ENCODE assay signal across 8 cellular contexts in the genomic region with DNA sequence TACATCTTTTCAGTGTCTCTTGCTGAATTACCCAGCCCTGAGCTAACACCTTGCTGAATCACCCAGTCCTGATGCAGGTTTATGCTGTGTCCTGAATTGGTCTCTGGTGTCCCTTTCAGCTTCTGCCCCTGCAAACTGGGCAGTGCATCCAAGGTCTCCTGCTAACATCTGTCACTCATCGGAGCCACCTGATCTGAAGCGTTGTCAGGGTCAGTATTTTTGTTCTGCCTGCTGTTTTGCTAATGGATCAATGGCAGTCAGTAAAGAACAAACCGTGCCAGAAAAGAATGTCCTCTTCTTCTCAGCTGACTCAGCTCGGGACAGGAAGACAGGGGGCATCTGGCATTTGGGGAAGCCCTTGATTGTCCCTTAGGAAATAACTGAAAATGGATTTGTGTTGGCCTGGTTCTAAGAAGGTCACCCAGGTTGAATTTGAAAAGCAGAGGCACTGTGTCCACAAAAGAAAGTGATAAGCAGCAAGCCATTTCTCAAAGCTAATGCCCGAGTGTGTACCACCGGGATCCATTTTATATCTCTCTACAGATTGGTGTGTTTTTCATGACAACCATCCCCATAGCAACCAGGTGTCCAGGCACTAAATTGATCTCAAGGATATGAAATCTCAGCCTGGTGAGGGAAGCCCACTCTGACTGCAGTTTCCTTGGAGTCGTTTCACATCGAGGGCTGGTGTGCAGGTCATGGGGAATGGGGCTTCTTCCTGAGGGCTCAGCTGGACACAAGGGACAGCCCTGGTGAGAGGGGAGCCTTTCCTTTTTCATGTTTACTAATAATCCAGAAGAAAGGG.
A peak's percentile ranks its signal among the peaks of the same experiment; 100 is the strongest.
DNase-seq lines count a peak whose midpoint lies in the region; TF ChIP-seq lines count a peak whose summit lies in the region.

No MANE protein-coding gene starts in this region.

- H3K4me1 ChIP-seq in adipocyte (ENCODE audit: control insufficient read depth, insufficient read depth, low read length) (peaks cover 83% of the 10 kb centered on the region), liver (ENCODE audit: control insufficient read depth in 4 of 4, insufficient read depth in 4 of 4, low read length in 3 of 4) (peaks cover 25 to 85% (median 61%) of the 10 kb centered on the region in 4 donors), skeletal muscle tissue (ENCODE audit: control insufficient read depth in 3 of 3, insufficient read depth in 3 of 3, low read length in 3 of 3) (peaks cover 81 to 86% (median 84%) of the 10 kb centered on the region in 3 donors)
- peaks cover 18% of the 10 kb centered on the region for H3K4me1 ChIP-seq in effector memory CD4-positive, alpha-beta T cell (ENCODE audit: control insufficient read depth, insufficient read depth, low read length, poor library complexity, severe bottlenecking)

- H3K4me3 ChIP-seq in adipocyte (ENCODE audit: low read length): no peak overlapping the region
- no peak overlapping the region for H3K4me3 ChIP-seq in liver (ENCODE audit: low read depth in 1 of 3, low read length in 3 of 3)
- peak overlapping the region in 1 of 3 donors; percentile 23 for H3K4me3 ChIP-seq in skeletal muscle tissue (ENCODE audit: low read length in 3 of 3)
- no peak overlapping the region for H3K4me3 ChIP-seq in effector memory CD4-positive, alpha-beta T cell (ENCODE audit: insufficient read depth, low read depth, low read length, poor library complexity, severe bottlenecking)

- H3K9ac ChIP-seq in adipocyte (ENCODE audit: low read length) (peak overlapping the region; percentile 9), liver (ENCODE audit: low read depth in 1 of 2, low read length in 2 of 2) (peak overlapping the region in 1 of 2 donors; percentile 91), skeletal muscle tissue (ENCODE audit: low read depth in 1 of 3, low read length in 3 of 3) (peak overlapping the region; percentile 0 to 40 (median 0))

- TF ChIP-seq RAD21 in liver (IDR thresholded peaks at IDR 0.05): peak in 1 of 2 donors; percentile 70

- no peaks in the 10 kb centered on the region for H3K27me3 ChIP-seq in adipocyte (replicated peaks; ENCODE audit: control insufficient read depth, insufficient read depth, low read length)
- H3K27me3 ChIP-seq in liver (ENCODE audit: control insufficient read depth in 4 of 4, insufficient read depth in 4 of 4, low read length in 3 of 4): no peaks in the 10 kb centered on the region
- no peaks in the 10 kb centered on the region for H3K27me3 ChIP-seq in skeletal muscle tissue (ENCODE audit: control insufficient read depth in 3 of 3, insufficient read depth in 3 of 3, low read length in 3 of 3)
- no peaks in the 10 kb centered on the region for H3K27me3 ChIP-seq in effector memory CD4-positive, alpha-beta T cell (replicated peaks; ENCODE audit: control insufficient read depth, insufficient read depth, low read length, poor library complexity, severe bottlenecking)

- H3K36me3 ChIP-seq in adipocyte (ENCODE audit: control insufficient read depth, insufficient read depth, low read length, severe bottlenecking) (no peaks in the 10 kb centered on the region), liver (ENCODE audit: control insufficient read depth in 4 of 4, insufficient read depth in 3 of 4, low read depth in 1 of 4, low read length in 3 of 4) (no peaks in the 10 kb centered on the region), skeletal muscle tissue (ENCODE audit: control insufficient read depth in 3 of 3, insufficient read depth in 3 of 3, low read length in 3 of 3) (no peaks in the 10 kb centered on the region)
- no peaks in the 10 kb centered on the region for H3K36me3 ChIP-seq in effector memory CD4-positive, alpha-beta T cell (ENCODE audit: control insufficient read depth, insufficient read depth, low read length)

- peak overlapping the region; percentile 92 to 98 for H3K27ac ChIP-seq in liver (ENCODE audit: low read depth in 1 of 2, low read length in 2 of 2)
- H3K27ac ChIP-seq in skeletal muscle tissue (ENCODE audit: low read depth, low read length): peak overlapping the region; percentile 97
- H3K27ac ChIP-seq in effector memory CD4-positive, alpha-beta T cell (ENCODE audit: insufficient read depth, low read length, poor library complexity, severe bottlenecking): no peak overlapping the region

- in situ Hi-C loops in G401 (cut with HindIII; ENCODE audit: low sequenced_read_pairs): no loop called here

- 40% methylated on average over 8 of the region's 8 CpGs for WGBS in liver

- TF ChIP-seq CTCF in liver (IDR thresholded peaks at IDR 0.05; ENCODE audit: low read depth, low read length, missing input control): no peak

- peak; percentile 46 for DNase-seq in G401 (ENCODE audit: low spot score)
- no peak for DNase-seq in adipocyte (ENCODE audit: low read depth)
- no peak for DNase-seq in NCI-H2081 treated with DMSO at 0.1 percent for 48 hours (lab: John Stamatoyannopoulos, UW)
- no peak for DNase-seq in EL
- DNase-seq in effector memory CD4-positive, alpha-beta T cell: no peak
- DNase-seq in activated naive CD4-positive, alpha-beta T cell treated with anti-CD3 and anti-CD28 coated beads, Interleukin-2, amount 50 U/mL, for 16 hours: no peak

- no peaks in the 10 kb centered on the region for H3K9me3 ChIP-seq in adipocyte (ENCODE audit: control insufficient read depth, low read length)
- no peaks in the 10 kb centered on the region for H3K9me3 ChIP-seq in liver (ENCODE audit: control insufficient read depth in 4 of 4, low read length in 3 of 4)
- no peaks in the 10 kb centered on the region for H3K9me3 ChIP-seq in skeletal muscle tissue (ENCODE audit: control insufficient read depth in 3 of 3, low read length in 3 of 3)
- no peaks in the 10 kb centered on the region for H3K9me3 ChIP-seq in effector memory CD4-positive, alpha-beta T cell (ENCODE audit: control insufficient read depth, low read length)

TF ChIP-seq in liver, 16 proteins besides CTCF, POLR2A, EP300 and RAD21:
- TF ChIP-seq EGR1 (IDR thresholded peaks at IDR 0.05; ENCODE audit: low read depth in 2 of 2) (peak in 1 of 2 donors; percentile 66), TAF1 (conservative IDR thresholded peaks at IDR 0.05) (peak; percentile 48), MAX (IDR thresholded peaks at IDR 0.05) (peak; percentile 28), RXRA (IDR thresholded peaks at IDR 0.05) (peak; percentile 78 to 99), FOXA1 (IDR thresholded peaks at IDR 0.05) (peak; percentile 35), HNF4G (IDR thresholded peaks at IDR 0.05) (peak; percentile 31), NR2F2 (IDR thresholded peaks at IDR 0.05) (peak; percentile 78), ZBTB33 (IDR thresholded peaks at IDR 0.05) (peak; percentile 38), GABPA (IDR thresholded peaks at IDR 0.05 in 1 of 2, conservative IDR thresholded peaks at IDR 0.05 in 1 of 2) (no peak), SP1 (IDR thresholded peaks at IDR 0.05) (peak; percentile 98), YY1 (IDR thresholded peaks at IDR 0.05) (peak; percentile 87), JUND (IDR thresholded peaks at IDR 0.05) (peak in 1 of 2 donors; percentile 78), HNF4A (conservative IDR thresholded peaks at IDR 0.05) (peak; percentile 39 to 72), ATF3 (IDR thresholded peaks at IDR 0.05) (peak; percentile 61), FOXA2 (IDR thresholded peaks at IDR 0.05) (no peak)
- TF ChIP-seq, protein P1, sequence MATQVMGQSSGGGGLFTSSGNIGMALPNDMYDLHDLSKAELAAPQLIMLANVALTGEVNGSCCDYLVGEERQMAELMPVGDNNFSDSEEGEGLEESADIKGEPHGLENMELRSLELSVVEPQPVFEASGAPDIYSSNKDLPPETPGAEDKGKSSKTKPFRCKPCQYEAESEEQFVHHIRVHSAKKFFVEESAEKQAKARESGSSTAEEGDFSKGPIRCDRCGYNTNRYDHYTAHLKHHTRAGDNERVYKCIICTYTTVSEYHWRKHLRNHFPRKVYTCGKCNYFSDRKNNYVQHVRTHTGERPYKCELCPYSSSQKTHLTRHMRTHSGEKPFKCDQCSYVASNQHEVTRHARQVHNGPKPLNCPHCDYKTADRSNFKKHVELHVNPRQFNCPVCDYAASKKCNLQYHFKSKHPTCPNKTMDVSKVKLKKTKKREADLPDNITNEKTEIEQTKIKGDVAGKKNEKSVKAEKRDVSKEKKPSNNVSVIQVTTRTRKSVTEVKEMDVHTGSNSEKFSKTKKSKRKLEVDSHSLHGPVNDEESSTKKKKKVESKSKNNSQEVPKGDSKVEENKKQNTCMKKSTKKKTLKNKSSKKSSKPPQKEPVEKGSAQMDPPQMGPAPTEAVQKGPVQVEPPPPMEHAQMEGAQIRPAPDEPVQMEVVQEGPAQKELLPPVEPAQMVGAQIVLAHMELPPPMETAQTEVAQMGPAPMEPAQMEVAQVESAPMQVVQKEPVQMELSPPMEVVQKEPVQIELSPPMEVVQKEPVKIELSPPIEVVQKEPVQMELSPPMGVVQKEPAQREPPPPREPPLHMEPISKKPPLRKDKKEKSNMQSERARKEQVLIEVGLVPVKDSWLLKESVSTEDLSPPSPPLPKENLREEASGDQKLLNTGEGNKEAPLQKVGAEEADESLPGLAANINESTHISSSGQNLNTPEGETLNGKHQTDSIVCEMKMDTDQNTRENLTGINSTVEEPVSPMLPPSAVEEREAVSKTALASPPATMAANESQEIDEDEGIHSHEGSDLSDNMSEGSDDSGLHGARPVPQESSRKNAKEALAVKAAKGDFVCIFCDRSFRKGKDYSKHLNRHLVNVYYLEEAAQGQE (IDR thresholded peaks at IDR 0.05): no peak
